1 cellular context compared by ENCODE assay signal in the genomic region with DNA sequence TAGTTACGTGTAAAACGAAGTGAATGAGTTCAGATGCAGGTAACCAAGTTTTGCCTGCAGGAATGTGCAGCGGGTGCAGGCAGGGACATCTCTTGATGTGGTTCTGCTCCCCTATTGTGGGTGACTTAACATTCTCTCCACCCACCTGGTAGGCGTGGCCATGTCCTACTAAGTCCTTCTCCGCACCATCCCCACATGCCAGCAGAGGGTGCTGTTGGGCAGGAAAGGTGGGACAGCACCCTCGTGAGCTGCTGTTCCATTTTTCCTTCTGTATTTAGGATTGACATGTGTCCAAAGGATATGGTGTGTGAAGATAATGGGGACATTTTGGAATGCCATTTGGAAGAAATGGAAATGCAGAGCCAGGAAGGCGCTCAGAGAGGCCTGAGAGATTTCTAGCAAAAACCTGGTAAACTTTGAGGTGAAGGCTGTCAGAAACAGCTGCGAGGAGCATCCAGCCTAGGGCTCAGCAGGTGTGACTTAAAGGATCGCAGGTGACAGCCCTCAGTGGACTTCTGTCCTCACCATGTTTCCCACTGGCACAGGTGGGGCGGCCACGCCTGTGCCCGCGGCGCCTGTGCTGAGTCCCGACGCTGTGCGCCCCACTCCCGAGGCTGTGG.
TF ChIP-seq lines count a peak whose summit lies in the region.

No MANE protein-coding gene starts in this region.

TF ChIP-seq in H1, 55 proteins besides CTCF, POLR2A, EP300 and RAD21 (continued from another document):
- TF ChIP-seq YY1 (IDR thresholded peaks at IDR 0.05; ENCODE audit: low read depth, low read length): peak; percentile 71; the same call in 1 of the 2 replicates
- 0 out of 2 replicates have a peak, but pooled peaks have one; percentile 19 for TF ChIP-seq CREB1 (IDR thresholded peaks at IDR 0.05)
- TF ChIP-seq TEAD4 (IDR thresholded peaks at IDR 0.05; ENCODE audit: low read depth, low read length): peak; percentile 72
- peak; percentile 10 for TF ChIP-seq ASH2L (IDR thresholded peaks at IDR 0.05; ENCODE audit: low read length)
- TF ChIP-seq KDM5A (IDR thresholded peaks at IDR 0.05; ENCODE audit: low read length): no peak
- TF ChIP-seq BRCA1 (IDR thresholded peaks at IDR 0.05; ENCODE audit: low read depth, low read length): no peak
- peak; percentile 27 for TF ChIP-seq TAF7 (optimal IDR thresholded peaks at IDR 0.05; ENCODE audit: borderline replicate concordance, low read depth, low read length)
- no peak for TF ChIP-seq POU5F1 (IDR thresholded peaks at IDR 0.05; ENCODE audit: low read depth, low read length)
- no peak for TF ChIP-seq TCF12 (IDR thresholded peaks at IDR 0.05; ENCODE audit: low read depth, low read length)
- TF ChIP-seq GTF2F1 (IDR thresholded peaks at IDR 0.05; ENCODE audit: borderline replicate concordance, low read depth, low read length): peak; percentile 29; the same call in 1 of the 2 replicates
- peak; percentile 20; the same call in 1 of the 2 replicates for TF ChIP-seq TBP (IDR thresholded peaks at IDR 0.05; ENCODE audit: low read depth, low read length)
- TF ChIP-seq RXRA (IDR thresholded peaks at IDR 0.05; ENCODE audit: insufficient read depth, low read depth, low read length): no peak
- TF ChIP-seq RNF2 (IDR thresholded peaks at IDR 0.05; ENCODE audit: borderline replicate concordance, low read depth, low read length, missing control alignments, poor library complexity, severe bottlenecking): no peak
- TF ChIP-seq HDAC2 (IDR thresholded peaks at IDR 0.05; ENCODE audit: borderline replicate concordance in 1 of 2, low read depth in 2 of 2, low read length in 2 of 2): peak in 1 of 2 experiments; percentile 79; a peak in 2 of 4 replicates
- TF ChIP-seq SAP30 (IDR thresholded peaks at IDR 0.05; ENCODE audit: insufficient read depth, insufficient replicate concordance, low read length): peak; percentile 97
- no peak; the same call in 1 of the 2 replicates for TF ChIP-seq SP4 (IDR thresholded peaks at IDR 0.05; ENCODE audit: low read length)
- TF ChIP-seq EGR1 (IDR thresholded peaks at IDR 0.05; ENCODE audit: borderline replicate concordance, low read depth, low read length): peak; percentile 71; the same call in 1 of the 2 replicates
- TF ChIP-seq CBX5 (IDR thresholded peaks at IDR 0.05; ENCODE audit: low read depth, low read length): no peak
